In the genomic region with DNA sequence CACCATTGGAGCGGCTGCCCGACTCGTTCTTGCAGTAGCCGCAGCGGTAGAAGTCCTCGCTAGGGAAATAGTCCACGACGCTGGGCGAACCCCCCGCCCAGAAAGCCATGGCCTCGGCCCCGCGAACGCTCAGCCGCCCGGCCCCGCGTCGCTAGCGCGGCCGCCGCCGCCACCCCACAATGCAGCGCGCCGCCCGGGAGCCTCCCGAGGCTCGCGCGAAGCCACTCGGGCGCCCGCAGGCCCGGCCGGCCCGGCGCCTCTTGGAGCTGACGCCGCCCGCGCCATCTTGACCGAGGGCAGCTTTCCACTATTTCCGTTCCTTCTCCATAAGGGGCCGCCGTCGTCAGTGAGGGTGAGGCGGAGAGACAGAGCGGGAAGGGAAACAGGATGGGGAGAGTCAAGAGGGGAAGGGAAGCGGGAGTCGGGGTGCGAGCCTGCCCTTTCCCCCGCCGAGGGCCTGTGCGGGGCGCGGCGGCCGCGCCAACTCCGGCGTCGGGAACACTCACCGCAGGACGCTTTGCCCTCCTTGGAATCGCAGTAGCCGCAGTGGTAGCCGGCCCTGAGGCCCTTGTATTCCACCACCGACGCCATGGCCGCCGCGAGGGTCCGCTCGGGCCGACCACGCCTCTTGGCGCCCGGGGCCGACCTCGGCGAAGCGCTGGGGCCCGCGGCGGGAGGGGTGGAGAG, we compare ENCODE assay signal across 1 cellular context.
TF ChIP-seq lines count a peak whose summit lies in the region.

A gene (minus strand): TSS at position 191 of the 687 bp plus-strand sequence. CDS start 82 bp downstream, at position 109.

TF ChIP-seq in A549, 52 proteins besides CTCF, POLR2A, EP300 and RAD21 (continued from another document):
- TF ChIP-seq FOSL2 (IDR thresholded peaks at IDR 0.05), result no peak
- peak; percentile 34; the same call in 1 of the 2 replicates for TF ChIP-seq FOSL2 (CRISPR knock-in tag; IDR thresholded peaks at IDR 0.05)
- TF ChIP-seq, protein P1, sequence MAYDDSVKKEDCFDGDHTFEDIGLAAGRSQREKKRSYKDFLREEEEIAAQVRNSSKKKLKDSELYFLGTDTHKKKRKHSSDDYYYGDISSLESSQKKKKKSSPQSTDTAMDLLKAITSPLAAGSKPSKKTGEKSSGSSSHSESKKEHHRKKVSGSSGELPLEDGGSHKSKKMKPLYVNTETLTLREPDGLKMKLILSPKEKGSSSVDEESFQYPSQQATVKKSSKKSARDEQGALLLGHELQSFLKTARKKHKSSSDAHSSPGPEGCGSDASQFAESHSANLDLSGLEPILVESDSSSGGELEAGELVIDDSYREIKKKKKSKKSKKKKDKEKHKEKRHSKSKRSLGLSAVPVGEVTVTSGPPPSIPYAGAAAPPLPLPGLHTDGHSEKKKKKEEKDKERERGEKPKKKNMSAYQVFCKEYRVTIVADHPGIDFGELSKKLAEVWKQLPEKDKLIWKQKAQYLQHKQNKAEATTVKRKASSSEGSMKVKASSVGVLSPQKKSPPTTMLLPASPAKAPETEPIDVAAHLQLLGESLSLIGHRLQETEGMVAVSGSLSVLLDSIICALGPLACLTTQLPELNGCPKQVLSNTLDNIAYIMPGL (CRISPR knock-in tag; IDR thresholded peaks at IDR 0.05; ENCODE audit: borderline replicate concordance), result peak; percentile 85; the same call in 1 of the 2 replicates
- peak; percentile 84 for TF ChIP-seq TP53 (CRISPR knock-in tag; IDR thresholded peaks at IDR 0.05)
- TF ChIP-seq MAFK (IDR thresholded peaks at IDR 0.05; ENCODE audit: partially characterized antibody), result no peak
- TF ChIP-seq SMC3 (IDR thresholded peaks at IDR 0.05), result peak; percentile 8; the same call in 1 of the 3 replicates
- no peak for TF ChIP-seq BHLHE40 (IDR thresholded peaks at IDR 0.05; ENCODE audit: low read depth, low read length)
- TF ChIP-seq CHD4 (IDR thresholded peaks at IDR 0.05; ENCODE audit: borderline replicate concordance), result no peak
- TF ChIP-seq CHD2 (IDR thresholded peaks at IDR 0.05; ENCODE audit: low read length, partially characterized antibody), result peak; percentile 7
- no peak; the same call in 1 of the 2 replicates for TF ChIP-seq RARB (CRISPR knock-in tag; IDR thresholded peaks at IDR 0.05)
- TF ChIP-seq FOXS1 (CRISPR knock-in tag; IDR thresholded peaks at IDR 0.05), result no peak
- no peak; a peak in 1 of 4 replicates for TF ChIP-seq CEBPB (IDR thresholded peaks at IDR 0.05)
- TF ChIP-seq HOXB13 (CRISPR knock-in tag; IDR thresholded peaks at IDR 0.05; ENCODE audit: low read depth), result 0 out of 2 replicates have a peak, but pooled peaks have one; percentile 51
- TF ChIP-seq, protein P2, sequence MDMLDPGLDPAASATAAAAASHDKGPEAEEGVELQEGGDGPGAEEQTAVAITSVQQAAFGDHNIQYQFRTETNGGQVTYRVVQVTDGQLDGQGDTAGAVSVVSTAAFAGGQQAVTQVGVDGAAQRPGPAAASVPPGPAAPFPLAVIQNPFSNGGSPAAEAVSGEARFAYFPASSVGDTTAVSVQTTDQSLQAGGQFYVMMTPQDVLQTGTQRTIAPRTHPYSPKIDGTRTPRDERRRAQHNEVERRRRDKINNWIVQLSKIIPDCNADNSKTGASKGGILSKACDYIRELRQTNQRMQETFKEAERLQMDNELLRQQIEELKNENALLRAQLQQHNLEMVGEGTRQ (IDR thresholded peaks at IDR 0.05), result no peak
- TF ChIP-seq, protein P3, sequence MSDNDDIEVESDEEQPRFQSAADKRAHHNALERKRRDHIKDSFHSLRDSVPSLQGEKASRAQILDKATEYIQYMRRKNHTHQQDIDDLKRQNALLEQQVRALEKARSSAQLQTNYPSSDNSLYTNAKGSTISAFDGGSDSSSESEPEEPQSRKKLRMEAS (IDR thresholded peaks at IDR 0.05), result 0 out of 2 replicates have a peak, but pooled peaks have one; percentile 42
- TF ChIP-seq, protein P4, sequence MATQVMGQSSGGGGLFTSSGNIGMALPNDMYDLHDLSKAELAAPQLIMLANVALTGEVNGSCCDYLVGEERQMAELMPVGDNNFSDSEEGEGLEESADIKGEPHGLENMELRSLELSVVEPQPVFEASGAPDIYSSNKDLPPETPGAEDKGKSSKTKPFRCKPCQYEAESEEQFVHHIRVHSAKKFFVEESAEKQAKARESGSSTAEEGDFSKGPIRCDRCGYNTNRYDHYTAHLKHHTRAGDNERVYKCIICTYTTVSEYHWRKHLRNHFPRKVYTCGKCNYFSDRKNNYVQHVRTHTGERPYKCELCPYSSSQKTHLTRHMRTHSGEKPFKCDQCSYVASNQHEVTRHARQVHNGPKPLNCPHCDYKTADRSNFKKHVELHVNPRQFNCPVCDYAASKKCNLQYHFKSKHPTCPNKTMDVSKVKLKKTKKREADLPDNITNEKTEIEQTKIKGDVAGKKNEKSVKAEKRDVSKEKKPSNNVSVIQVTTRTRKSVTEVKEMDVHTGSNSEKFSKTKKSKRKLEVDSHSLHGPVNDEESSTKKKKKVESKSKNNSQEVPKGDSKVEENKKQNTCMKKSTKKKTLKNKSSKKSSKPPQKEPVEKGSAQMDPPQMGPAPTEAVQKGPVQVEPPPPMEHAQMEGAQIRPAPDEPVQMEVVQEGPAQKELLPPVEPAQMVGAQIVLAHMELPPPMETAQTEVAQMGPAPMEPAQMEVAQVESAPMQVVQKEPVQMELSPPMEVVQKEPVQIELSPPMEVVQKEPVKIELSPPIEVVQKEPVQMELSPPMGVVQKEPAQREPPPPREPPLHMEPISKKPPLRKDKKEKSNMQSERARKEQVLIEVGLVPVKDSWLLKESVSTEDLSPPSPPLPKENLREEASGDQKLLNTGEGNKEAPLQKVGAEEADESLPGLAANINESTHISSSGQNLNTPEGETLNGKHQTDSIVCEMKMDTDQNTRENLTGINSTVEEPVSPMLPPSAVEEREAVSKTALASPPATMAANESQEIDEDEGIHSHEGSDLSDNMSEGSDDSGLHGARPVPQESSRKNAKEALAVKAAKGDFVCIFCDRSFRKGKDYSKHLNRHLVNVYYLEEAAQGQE (IDR thresholded peaks at IDR 0.05), result peak; percentile 62
- TF ChIP-seq RNF2 (IDR thresholded peaks at IDR 0.05; ENCODE audit: borderline replicate concordance, low read depth), result no peak
- peak; percentile 89 for TF ChIP-seq PHF8 (IDR thresholded peaks at IDR 0.05; ENCODE audit: borderline replicate concordance, low read depth)
- no peak for TF ChIP-seq ESRRA (IDR thresholded peaks at IDR 0.05; ENCODE audit: borderline replicate concordance, low read length)
- TF ChIP-seq JUNB (IDR thresholded peaks at IDR 0.05), result no peak
TF ChIP-seq in A549: peak in this region for 17.
